Comparison of ENCODE assay signal across 27 cellular contexts in the genomic region with DNA sequence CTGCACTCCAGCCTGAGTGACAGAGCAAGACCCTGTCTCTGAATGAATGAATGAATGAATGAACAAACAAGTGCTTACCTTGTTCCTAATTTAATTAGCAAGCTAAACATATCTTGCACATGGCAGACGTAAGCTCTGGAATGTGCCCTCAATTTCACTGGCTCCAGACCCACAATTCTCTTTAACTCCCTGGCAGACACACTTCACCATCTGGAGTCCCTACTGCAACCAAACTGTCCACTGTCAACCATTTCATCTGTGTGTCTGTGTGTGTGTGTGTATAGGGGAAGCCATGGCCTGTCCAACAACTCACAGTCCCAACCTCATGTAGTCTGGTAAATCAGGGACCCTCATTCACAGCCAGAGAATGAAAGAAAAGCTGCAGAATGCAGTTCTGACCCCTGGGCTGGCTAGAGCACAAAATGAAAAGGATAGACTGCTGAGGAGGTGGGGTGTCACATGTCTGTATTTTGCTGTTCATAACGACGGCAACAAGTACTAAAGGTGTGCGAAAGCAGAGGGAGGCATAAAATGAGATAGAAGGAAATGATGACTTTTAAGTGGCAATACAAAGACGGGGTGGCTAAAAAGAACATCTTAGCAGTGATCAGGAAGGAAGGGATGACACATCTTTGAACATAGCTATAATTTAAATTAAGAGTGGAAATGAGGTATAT.
A peak's percentile ranks its signal among the peaks of the same experiment; 100 is the strongest.
DNase-seq lines count a peak whose midpoint lies in the region; ATAC-seq and TF ChIP-seq lines count a peak whose summit lies in the region.
"Had no signal": no experiment of that assay in that cellular context is flagged by ENCODE, and none has a peak within 500 bp of the region (broad histone marks: within the 10 kb centered on the region; RNA-seq: fewer than 3 reads in every experiment).

No MANE protein-coding gene starts in this region.

- no peak for TF ChIP-seq EP300 in tibial nerve (IDR thresholded peaks at IDR 0.05)

- no peak overlapping the region for H3K27ac ChIP-seq in tibial nerve
- no peak overlapping the region for H3K27ac ChIP-seq in adrenal gland
- H3K27ac ChIP-seq: BLaER1 treated with 17β-estradiol and CSF1 and Interleukin-3, amounts not matched to agents 10 nM and 100 nM; breast epithelium; coronary artery; pancreas; right atrium auricular region; spleen; thoracic aorta had no signal

- intact Hi-C loops in adrenal gland (cut with DNase I): no loop called here

- no peaks in the 10 kb centered on the region for H3K36me3 ChIP-seq in tibial nerve
- H3K36me3 ChIP-seq in adrenal gland (replicated peaks in 1 of 2): no peaks in the 10 kb centered on the region
- H3K36me3 ChIP-seq: BLaER1 treated with 17β-estradiol and CSF1 and Interleukin-3, amounts not matched to agents 10 nM and 100 nM; breast epithelium; pancreas; right atrium auricular region; spleen; thoracic aorta had no signal

- TF ChIP-seq CTCF in osteocyte (IDR thresholded peaks at IDR 0.05) (no peak), tibial nerve (IDR thresholded peaks at IDR 0.05) (no peak), adrenal gland (IDR thresholded peaks at IDR 0.05) (no peak)

- no peak overlapping the region for H3K4me3 Mint-ChIP-seq in activated T-cell treated with anti-CD3 and anti-CD28 coated beads, Interleukin-2, amount 50 U/mL, for 24 hours
- H3K4me3 Mint-ChIP-seq in activated naive CD8-positive, alpha-beta T cell treated with anti-CD3 and anti-CD28 coated beads, Interleukin-2, amount 50 U/mL, for 24 hours: peak overlapping the region; percentile 0
- no peak overlapping the region for H3K4me3 Mint-ChIP-seq in osteocyte (ENCODE audit: unreplicated experiment)
- H3K4me3 Mint-ChIP-seq: effector memory CD8-positive, alpha-beta T cell; stimulated activated naive B cell treated with anti-CD40 and anti-IgM and Interleukin-4, amounts not matched to agents 10 μg/mL and 1 μg/mL and 100 μg/mL, for 72 hours; T-helper 17 cell had no signal

- TF ChIP-seq POLR2A in tibial nerve (IDR thresholded peaks at IDR 0.05) (no peak), adrenal gland (IDR thresholded peaks at IDR 0.05) (no peak)

- H3K9me3 ChIP-seq in tibial nerve (no peaks in the 10 kb centered on the region), adrenal gland (replicated peaks in 1 of 3) (no peaks in the 10 kb centered on the region)
- H3K9me3 ChIP-seq: BLaER1 treated with 17β-estradiol and CSF1 and Interleukin-3, amounts not matched to agents 10 nM and 100 nM; breast epithelium; pancreas; right atrium auricular region; spleen; thoracic aorta had no signal

- no peaks in the 10 kb centered on the region for H3K9me3 Mint-ChIP-seq in activated T-cell treated with anti-CD3 and anti-CD28 coated beads, Interleukin-2, amount 50 U/mL, for 24 hours
- H3K9me3 Mint-ChIP-seq in activated naive CD8-positive, alpha-beta T cell treated with anti-CD3 and anti-CD28 coated beads, Interleukin-2, amount 50 U/mL, for 24 hours: no peaks in the 10 kb centered on the region
- H3K9me3 Mint-ChIP-seq in osteocyte (ENCODE audit: unreplicated experiment): no peaks in the 10 kb centered on the region
- H3K9me3 Mint-ChIP-seq: effector memory CD8-positive, alpha-beta T cell; stimulated activated naive B cell treated with anti-CD40 and anti-IgM and Interleukin-4, amounts not matched to agents 10 μg/mL and 1 μg/mL and 100 μg/mL, for 72 hours had no signal

- peaks cover 23% of the 10 kb centered on the region for H3K4me1 Mint-ChIP-seq in activated T-cell treated with anti-CD3 and anti-CD28 coated beads, Interleukin-2, amount 50 U/mL, for 24 hours (ENCODE audit: low read depth)
- H3K4me1 Mint-ChIP-seq in activated naive CD8-positive, alpha-beta T cell treated with anti-CD3 and anti-CD28 coated beads, Interleukin-2, amount 50 U/mL, for 24 hours: peaks cover 17% of the 10 kb centered on the region
- H3K4me1 Mint-ChIP-seq in osteocyte (ENCODE audit: unreplicated experiment): peaks cover 37% of the 10 kb centered on the region

- H3K4me1 ChIP-seq in tibial nerve (peaks cover 0 to 10% (median 0%) of the 10 kb centered on the region in 4 donors), adrenal gland (replicated peaks in 1 of 2) (no peaks in the 10 kb centered on the region)
- H3K4me1 ChIP-seq: BLaER1 treated with 17β-estradiol and CSF1 and Interleukin-3, amounts not matched to agents 10 nM and 100 nM; breast epithelium; pancreas; right atrium auricular region had no signal

- peaks cover 3% of the 10 kb centered on the region for H3K36me3 Mint-ChIP-seq in activated T-cell treated with anti-CD3 and anti-CD28 coated beads, Interleukin-2, amount 50 U/mL, for 24 hours (ENCODE audit: low read depth)
- no peaks in the 10 kb centered on the region for H3K36me3 Mint-ChIP-seq in activated naive CD8-positive, alpha-beta T cell treated with anti-CD3 and anti-CD28 coated beads, Interleukin-2, amount 50 U/mL, for 24 hours (ENCODE audit: low read depth)
- no peaks in the 10 kb centered on the region for H3K36me3 Mint-ChIP-seq in osteocyte (ENCODE audit: unreplicated experiment)
- H3K36me3 Mint-ChIP-seq: stimulated activated naive B cell treated with anti-CD40 and anti-IgM and Interleukin-4, amounts not matched to agents 10 μg/mL and 1 μg/mL and 100 μg/mL, for 72 hours had no signal

- no peak overlapping the region for H3K4me3 ChIP-seq in tibial nerve
- H3K4me3 ChIP-seq in adrenal gland: no peak overlapping the region
- H3K4me3 ChIP-seq: BLaER1 treated with 17β-estradiol and CSF1 and Interleukin-3, amounts not matched to agents 10 nM and 100 nM; breast epithelium; coronary artery; pancreas; right atrium auricular region; spleen; thoracic aorta had no signal

- peak; percentile 70 for ATAC-seq in activated naive CD8-positive, alpha-beta T cell treated with anti-CD3 and anti-CD28 coated beads, Interleukin-2, amount 50 U/mL, for 24 hours
- ATAC-seq: effector memory CD8-positive, alpha-beta T cell; esophagus mucosa; left lobe of liver; pancreas; stimulated activated naive B cell treated with anti-CD40 and anti-IgM and Interleukin-4, amounts not matched to agents 10 μg/mL and 1 μg/mL and 100 μg/mL, for 72 hours; T-helper 17 cell had no signal

- H3K27me3 ChIP-seq in tibial nerve (no peaks in the 10 kb centered on the region), adrenal gland (no peaks in the 10 kb centered on the region)
- H3K27me3 ChIP-seq: BLaER1 treated with 17β-estradiol and CSF1 and Interleukin-3, amounts not matched to agents 10 nM and 100 nM; breast epithelium; pancreas; right atrium auricular region; spleen had no signal

- DNase-seq in activated T-cell treated with anti-CD3 and anti-CD28 coated beads, Interleukin-2, amount 50 U/mL, for 24 hours: no peak
- DNase-seq in activated T-cell treated with anti-CD3 and anti-CD28 coated beads for 4 hours (no peak), NCI-H1694 (lab: John Stamatoyannopoulos, UW) (peak; percentile 31), osteocyte (ENCODE audit: extremely low spot score, unreplicated experiment) (no peak), NCI-H1417 treated with DMSO at 0.1 percent for 48 hours (lab: John Stamatoyannopoulos, UW) (no peak), tibial nerve (ENCODE audit: low spot score in 2 of 2) (no peak), adrenal gland (no peak)
- DNase-seq in activated naive CD8-positive, alpha-beta T cell treated with anti-CD3 and anti-CD28 coated beads, Interleukin-2, amount 50 U/mL, for 24 hours: no peak
- DNase-seq: amniotic stem cell; effector memory CD8-positive, alpha-beta T cell; hypothalamus; mesendoderm; NCI-H1930; NCI-H2227 treated with DMSO at 0.1 percent for 48 hours; NCI-H748 treated with DMSO at 0.1 percent for 48 hours; pancreas; spleen; stimulated activated CD4-positive, alpha-beta T cell treated with anti-CD3 and anti-CD28 coated beads, Interleukin-4, amount 100 ng/mL, for 24 hours; stimulated activated naive B cell treated with anti-CD40 and anti-IgM and Interleukin-4, amounts not matched to agents 10 μg/mL and 1 μg/mL and 100 μg/mL, for 72 hours; T-helper 17 cell had no signal

- 86 to 87% methylated on average over 5 of the region's 5 CpGs for WGBS in tibial nerve, 2 donors
- WGBS in adrenal gland, 4 donors: 83 to 87% (median 85%) methylated on average over 5 of the region's 5 CpGs

- H3K27me3 Mint-ChIP-seq in activated T-cell treated with anti-CD3 and anti-CD28 coated beads, Interleukin-2, amount 50 U/mL, for 24 hours: no peaks in the 10 kb centered on the region
- no peaks in the 10 kb centered on the region for H3K27me3 Mint-ChIP-seq in activated naive CD8-positive, alpha-beta T cell treated with anti-CD3 and anti-CD28 coated beads, Interleukin-2, amount 50 U/mL, for 24 hours
- no peaks in the 10 kb centered on the region for H3K27me3 Mint-ChIP-seq in osteocyte (ENCODE audit: unreplicated experiment)
- H3K27me3 Mint-ChIP-seq: effector memory CD8-positive, alpha-beta T cell; stimulated activated naive B cell treated with anti-CD40 and anti-IgM and Interleukin-4, amounts not matched to agents 10 μg/mL and 1 μg/mL and 100 μg/mL, for 72 hours; T-helper 17 cell had no signal

- peak overlapping the region; percentile 12 for H3K27ac Mint-ChIP-seq in activated T-cell treated with anti-CD3 and anti-CD28 coated beads, Interleukin-2, amount 50 U/mL, for 24 hours
- H3K27ac Mint-ChIP-seq in activated naive CD8-positive, alpha-beta T cell treated with anti-CD3 and anti-CD28 coated beads, Interleukin-2, amount 50 U/mL, for 24 hours: peak overlapping the region; percentile 5
- H3K27ac Mint-ChIP-seq in osteocyte (ENCODE audit: unreplicated experiment): peak overlapping the region; percentile 72
- H3K27ac Mint-ChIP-seq: stimulated activated naive B cell treated with anti-CD40 and anti-IgM and Interleukin-4, amounts not matched to agents 10 μg/mL and 1 μg/mL and 100 μg/mL, for 72 hours; T-helper 17 cell had no signal

Comparison
In these comparisons a context has a peak if more than half of its experiments do, and no peak if none do; other contexts are left out.
1. H3K27ac Mint-ChIP-seq: peak in every context shown above with its lines; median percentile 72 in osteocyte; 12 in activated T-cell treated with anti-CD3 and anti-CD28 coated beads, Interleukin-2, amount 50 U/mL, for 24 hours; 5 in activated naive CD8-positive, alpha-beta T cell treated with anti-CD3 and anti-CD28 coated beads, Interleukin-2, amount 50 U/mL, for 24 hours.